In the genomic region with DNA sequence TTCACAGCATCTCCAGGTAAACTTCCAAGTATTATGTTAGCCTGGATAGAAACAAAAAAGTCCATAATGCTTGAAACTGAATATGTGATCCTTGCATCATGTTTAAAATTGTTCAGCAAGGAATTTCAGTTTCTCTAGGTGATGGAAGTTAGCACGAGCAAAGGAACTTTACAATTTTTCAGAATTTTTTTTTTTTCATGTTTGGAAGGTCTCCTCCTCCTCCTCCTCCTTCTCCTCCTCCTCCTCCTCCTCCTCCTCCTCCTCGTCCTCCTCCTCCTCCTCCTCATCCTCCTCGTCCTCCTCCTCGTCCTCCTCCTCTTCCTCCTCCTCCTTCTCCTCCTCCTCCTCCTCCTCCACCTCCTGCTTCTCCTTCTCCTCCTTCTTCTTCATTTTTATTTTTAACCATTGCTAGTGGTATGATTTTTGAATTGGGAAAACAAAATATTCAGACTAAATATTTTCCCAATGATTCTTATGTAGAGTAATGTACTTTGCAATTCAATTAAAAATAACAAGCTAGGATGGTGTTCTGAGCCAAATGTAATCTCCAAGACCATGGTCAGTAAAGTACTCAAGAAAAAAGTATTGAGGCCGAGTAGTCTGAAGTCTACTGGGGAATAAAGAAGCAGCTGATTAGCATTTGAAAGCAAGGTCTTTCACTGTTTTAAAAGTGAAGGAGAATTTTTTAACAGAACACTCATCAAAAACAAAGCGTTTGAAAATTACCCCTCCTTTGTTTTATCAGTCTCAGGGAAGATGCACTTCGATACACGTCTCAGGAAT, we compare ENCODE assay signal across 18 cellular contexts.
DNase-seq lines count a peak whose midpoint lies in the region; ATAC-seq, FAIRE-seq and TF ChIP-seq lines count a peak whose summit lies in the region.
"Had no signal": no experiment of that assay in that cellular context is flagged by ENCODE, and none has a peak within 500 bp of the region (broad histone marks: within the 10 kb centered on the region; RNA-seq: fewer than 3 reads in every experiment).

No MANE protein-coding gene starts in this region.

- H3K9me1 ChIP-seq in K562 (ENCODE audit: control insufficient read depth, insufficient read depth, low read length), result no peaks in the 10 kb centered on the region

- 0% methylated on average over 5 of the region's 8 CpGs for WGBS in K562 (ENCODE audit: insufficient coverage, low coverage, missing lambda C conversion rate)

- TF ChIP-seq POLR2A in K562 (conservative IDR thresholded peaks at IDR 0.05), result no peak

- no peak for TF ChIP-seq EP300 in K562 (IDR thresholded peaks at IDR 0.05; ENCODE audit: low read length)

- H3K4me1 Mint-ChIP-seq in MCF 10A (ENCODE audit: insufficient read depth, unreplicated experiment), result no peaks in the 10 kb centered on the region
- H3K4me1 Mint-ChIP-seq: CD4-positive, CD25-positive, alpha-beta regulatory T cell had no signal

- TF ChIP-seq CTCF in K562 (IDR thresholded peaks at IDR 0.05 in 2 of 3, conservative IDR thresholded peaks at IDR 0.05 in 1 of 3; ENCODE audit: insufficient read depth in 2 of 3, low read depth in 1 of 3, low read length in 3 of 3), result no peak
- no peak for TF ChIP-seq CTCF in MCF 10A (IDR thresholded peaks at IDR 0.05; ENCODE audit: unreplicated experiment)
- no peak for TF ChIP-seq CTCF in right atrium auricular region (IDR thresholded peaks at IDR 0.05)

- H3K9ac ChIP-seq in HUES6 (ENCODE audit: low read length) (no peak overlapping the region), K562 (ENCODE audit: insufficient read depth in 1 of 2, low read depth in 2 of 2, low read length in 2 of 2) (no peak overlapping the region), iPS-18a (ENCODE audit: low read length) (no peak overlapping the region)
- H3K9ac ChIP-seq: KMS-11 had no signal

- intact Hi-C loops in K562 (cut with micrococcal nuclease) (no loop called here), MCF 10A (cut with micrococcal nuclease) (no loop called here)

- H3K36me3 ChIP-seq in H7 (replicated peaks; ENCODE audit: control insufficient read depth, insufficient read depth, low read length) (no peaks in the 10 kb centered on the region), HUES6 (ENCODE audit: control insufficient read depth, insufficient read depth, low read length) (no peaks in the 10 kb centered on the region), K562 (ENCODE audit: control insufficient read depth, insufficient read depth, low read length) (no peaks in the 10 kb centered on the region), iPS-18a (ENCODE audit: control insufficient read depth, low read depth, low read length) (no peaks in the 10 kb centered on the region), right atrium auricular region (no peaks in the 10 kb centered on the region)
- H3K36me3 ChIP-seq: BE2C had no signal

- no peaks in the 10 kb centered on the region for H3K9me3 ChIP-seq in HUES6 (ENCODE audit: control insufficient read depth, insufficient read depth, low read depth, low read length)
- no peaks in the 10 kb centered on the region for H3K9me3 ChIP-seq in K562 (replicated peaks; ENCODE audit: control insufficient read depth, insufficient read depth, low read depth, low read length)
- no peaks in the 10 kb centered on the region for H3K9me3 ChIP-seq in iPS-18a (ENCODE audit: control insufficient read depth, low read depth, low read length)
- H3K9me3 ChIP-seq in right atrium auricular region, result no peaks in the 10 kb centered on the region
- H3K9me3 ChIP-seq: BE2C had no signal

- in situ Hi-C loops in K562 (cut with MboI), result no loop called here

- no peak for FAIRE-seq in K562 (lab: Jason Lieb, UNC)
- FAIRE-seq: A204.1, H54 had no signal

- CTCF ChIA-PET in K562 (lab: Yijun Ruan, JAX; ENCODE audit: low intra/inter-chr PET ratio) (no interaction called here), MCF 10A (lab: Yijun Ruan, JAX) (interaction anchor here (1.2 kb wide), 1 partner anchor 53 kb away, joined by 3 read pairs; no protein-coding TSS in a partner anchor)

- peak; percentile 9 for DNase-seq in H7
- no peak for DNase-seq in K562 (ENCODE audit: extremely low read depth in 1 of 4, low spot score in 3 of 4)
- DNase-seq in MCF 10A (ENCODE audit: unreplicated experiment), result no peak
- DNase-seq in right atrium auricular region (ENCODE audit: low spot score), result no peak
- no peak for DNase-seq in COLO668 (lab: John Stamatoyannopoulos, UW; ENCODE audit: unreplicated experiment)
- DNase-seq: ACHN; BE2C; C1 segment of cervical spinal cord; CD4-positive, CD25-positive, alpha-beta regulatory T cell; DMS153; DMS79; GF-D8 had no signal

- no peak overlapping the region for H3K4me3 Mint-ChIP-seq in MCF 10A (ENCODE audit: unreplicated experiment)
- H3K4me3 Mint-ChIP-seq: CD4-positive, CD25-positive, alpha-beta regulatory T cell had no signal

- no peak overlapping the region for H3K27ac Mint-ChIP-seq in MCF 10A (ENCODE audit: low read depth, unreplicated experiment)
- H3K27ac Mint-ChIP-seq: CD4-positive, CD25-positive, alpha-beta regulatory T cell had no signal

- ATAC-seq in K562, result no peak
- ATAC-seq in GM21529 (IDR thresholded peaks at IDR 0.05; ENCODE audit: unreplicated experiment), result no peak

- no peak overlapping the region for H2AFZ ChIP-seq in K562 (ENCODE audit: low read depth, low read length)

- POLR2A ChIA-PET in K562 (lab: Yijun Ruan, JAX), result no interaction called here
- POLR2A ChIA-PET in MCF 10A (lab: Yijun Ruan, JAX), result no interaction called here

- H3K27ac ChIP-seq in HUES6 (ENCODE audit: low read depth, low read length) (no peak overlapping the region), K562 (ENCODE audit: extremely low read depth, low read depth, low read length) (no peak overlapping the region), iPS-18a (ENCODE audit: low read length) (no peak overlapping the region), right atrium auricular region (no peak overlapping the region)
- H3K27ac ChIP-seq: KMS-11 had no signal

- H3K4me1 ChIP-seq in HUES6 (ENCODE audit: control insufficient read depth, insufficient read depth, low read length) (peaks cover 28% of the 10 kb centered on the region), K562 (replicated peaks in 1 of 2; ENCODE audit: control insufficient read depth in 2 of 2, insufficient read depth in 2 of 2, low read length in 2 of 2) (no peaks in the 10 kb centered on the region), iPS-18a (ENCODE audit: control insufficient read depth, low read depth, low read length) (peaks cover 38% of the 10 kb centered on the region), right atrium auricular region (no peaks in the 10 kb centered on the region)
- H3K4me1 ChIP-seq: BE2C had no signal

- no peak overlapping the region for H3K4me2 ChIP-seq in K562 (ENCODE audit: insufficient read depth, low read length)
- H3K4me2 ChIP-seq: KMS-11 had no signal

- no peaks in the 10 kb centered on the region for H3K79me2 ChIP-seq in K562 (ENCODE audit: control insufficient read depth, insufficient read depth, low read length)

- H3K9me3 Mint-ChIP-seq in MCF 10A (ENCODE audit: unreplicated experiment), result no peaks in the 10 kb centered on the region

- H3K4me3 ChIP-seq in H7 (ENCODE audit: insufficient read depth, low read depth, low read length) (no peak overlapping the region), HUES6 (ENCODE audit: low read depth, low read length) (peak overlapping the region; percentile 40), K562 (no peak overlapping the region), iPS-18a (ENCODE audit: low read length) (peak overlapping the region; percentile 4), right atrium auricular region (no peak overlapping the region)

- no peaks in the 10 kb centered on the region for H3K36me3 Mint-ChIP-seq in MCF 10A (ENCODE audit: insufficient read depth, unreplicated experiment)
- H3K36me3 Mint-ChIP-seq: CD4-positive, CD25-positive, alpha-beta regulatory T cell had no signal

- no peak for TF ChIP-seq RAD21 in K562 (CRISPR knock-in tag; conservative IDR thresholded peaks at IDR 0.05 in 1 of 2, IDR thresholded peaks at IDR 0.05 in 1 of 2)

- H3K27me3 ChIP-seq in H7 (ENCODE audit: control insufficient read depth, insufficient read depth, low read length) (peaks cover 13% of the 10 kb centered on the region), HUES6 (ENCODE audit: control insufficient read depth, insufficient read depth, low read length) (peaks cover 20% of the 10 kb centered on the region), K562 (ENCODE audit: control insufficient read depth in 2 of 2, insufficient read depth in 2 of 2, low read length in 2 of 2) (no peaks in the 10 kb centered on the region), iPS-18a (ENCODE audit: control insufficient read depth, insufficient read depth, low read length) (peaks cover 25% of the 10 kb centered on the region), right atrium auricular region (no peaks in the 10 kb centered on the region)
- H3K27me3 ChIP-seq: BE2C had no signal

- no peaks in the 10 kb centered on the region for H4K20me1 ChIP-seq in K562 (replicated peaks; ENCODE audit: control insufficient read depth, insufficient read depth, low read length)

- BruUV-seq in K562 (replicated peaks; lab: Mats Ljungman, UMichigan) (no TSS peak), MCF 10A (replicated peaks; lab: Mats Ljungman, UMichigan) (no TSS peak)

- H3K27me3 Mint-ChIP-seq in MCF 10A (ENCODE audit: insufficient read depth, unreplicated experiment), result no peaks in the 10 kb centered on the region
- H3K27me3 Mint-ChIP-seq: CD4-positive, CD25-positive, alpha-beta regulatory T cell had no signal

TF ChIP-seq in K562, 482 proteins besides CTCF, POLR2A, EP300 and RAD21:
- TF ChIP-seq PCBP2 (IDR thresholded peaks at IDR 0.05; ENCODE audit: low read depth, low read length, poor library complexity, severe bottlenecking) (peak; percentile 29), ZNF551 (CRISPR knock-in tag; IDR thresholded peaks at IDR 0.05) (no peak), BRF1 (IDR thresholded peaks at IDR 0.05; ENCODE audit: borderline replicate concordance, extremely low read depth, insufficient read length) (no peak)
- TF ChIP-seq, protein P1, sequence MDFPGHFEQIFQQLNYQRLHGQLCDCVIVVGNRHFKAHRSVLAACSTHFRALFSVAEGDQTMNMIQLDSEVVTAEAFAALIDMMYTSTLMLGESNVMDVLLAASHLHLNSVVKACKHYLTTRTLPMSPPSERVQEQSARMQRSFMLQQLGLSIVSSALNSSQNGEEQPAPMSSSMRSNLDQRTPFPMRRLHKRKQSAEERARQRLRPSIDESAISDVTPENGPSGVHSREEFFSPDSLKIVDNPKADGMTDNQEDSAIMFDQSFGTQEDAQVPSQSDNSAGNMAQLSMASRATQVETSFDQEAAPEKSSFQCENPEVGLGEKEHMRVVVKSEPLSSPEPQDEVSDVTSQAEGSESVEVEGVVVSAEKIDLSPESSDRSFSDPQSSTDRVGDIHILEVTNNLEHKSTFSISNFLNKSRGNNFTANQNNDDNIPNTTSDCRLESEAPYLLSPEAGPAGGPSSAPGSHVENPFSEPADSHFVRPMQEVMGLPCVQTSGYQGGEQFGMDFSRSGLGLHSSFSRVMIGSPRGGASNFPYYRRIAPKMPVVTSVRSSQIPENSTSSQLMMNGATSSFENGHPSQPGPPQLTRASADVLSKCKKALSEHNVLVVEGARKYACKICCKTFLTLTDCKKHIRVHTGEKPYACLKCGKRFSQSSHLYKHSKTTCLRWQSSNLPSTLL (IDR thresholded peaks at IDR 0.05), result no peak

Comparison
In these comparisons a context has a peak if more than half of its experiments do, and no peak if none do; other contexts are left out.
1. H3K4me3 ChIP-seq: peak in HUES6 (single experiment) and iPS-18a (single experiment); none in H7 (single experiment), K562 (single experiment) and right atrium auricular region (0 of 2).